ENCODE assay signal across 1 cellular context in genomic region chr6:33812669-33813068, GRCh38.
TF ChIP-seq lines count a peak whose summit lies in the region.

No MANE protein-coding gene starts in this region.

TF ChIP-seq in K562, 482 proteins besides CTCF, POLR2A, EP300 and RAD21 (continued from another document and continues in another):
- TF ChIP-seq, protein P1, sequence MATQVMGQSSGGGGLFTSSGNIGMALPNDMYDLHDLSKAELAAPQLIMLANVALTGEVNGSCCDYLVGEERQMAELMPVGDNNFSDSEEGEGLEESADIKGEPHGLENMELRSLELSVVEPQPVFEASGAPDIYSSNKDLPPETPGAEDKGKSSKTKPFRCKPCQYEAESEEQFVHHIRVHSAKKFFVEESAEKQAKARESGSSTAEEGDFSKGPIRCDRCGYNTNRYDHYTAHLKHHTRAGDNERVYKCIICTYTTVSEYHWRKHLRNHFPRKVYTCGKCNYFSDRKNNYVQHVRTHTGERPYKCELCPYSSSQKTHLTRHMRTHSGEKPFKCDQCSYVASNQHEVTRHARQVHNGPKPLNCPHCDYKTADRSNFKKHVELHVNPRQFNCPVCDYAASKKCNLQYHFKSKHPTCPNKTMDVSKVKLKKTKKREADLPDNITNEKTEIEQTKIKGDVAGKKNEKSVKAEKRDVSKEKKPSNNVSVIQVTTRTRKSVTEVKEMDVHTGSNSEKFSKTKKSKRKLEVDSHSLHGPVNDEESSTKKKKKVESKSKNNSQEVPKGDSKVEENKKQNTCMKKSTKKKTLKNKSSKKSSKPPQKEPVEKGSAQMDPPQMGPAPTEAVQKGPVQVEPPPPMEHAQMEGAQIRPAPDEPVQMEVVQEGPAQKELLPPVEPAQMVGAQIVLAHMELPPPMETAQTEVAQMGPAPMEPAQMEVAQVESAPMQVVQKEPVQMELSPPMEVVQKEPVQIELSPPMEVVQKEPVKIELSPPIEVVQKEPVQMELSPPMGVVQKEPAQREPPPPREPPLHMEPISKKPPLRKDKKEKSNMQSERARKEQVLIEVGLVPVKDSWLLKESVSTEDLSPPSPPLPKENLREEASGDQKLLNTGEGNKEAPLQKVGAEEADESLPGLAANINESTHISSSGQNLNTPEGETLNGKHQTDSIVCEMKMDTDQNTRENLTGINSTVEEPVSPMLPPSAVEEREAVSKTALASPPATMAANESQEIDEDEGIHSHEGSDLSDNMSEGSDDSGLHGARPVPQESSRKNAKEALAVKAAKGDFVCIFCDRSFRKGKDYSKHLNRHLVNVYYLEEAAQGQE (CRISPR knock-in tag; IDR thresholded peaks at IDR 0.05; ENCODE audit: low read depth) = peak; percentile 99
- no peak for TF ChIP-seq ZNF274 (IDR thresholded peaks at IDR 0.05; ENCODE audit: borderline replicate concordance, low read depth, low read length)
- peak; percentile 87; the same call in 1 of the 2 replicates for TF ChIP-seq TFAP4 (CRISPR knock-in tag; IDR thresholded peaks at IDR 0.05; ENCODE audit: borderline replicate concordance)
- no peak for TF ChIP-seq MCM7 (IDR thresholded peaks at IDR 0.05)
- TF ChIP-seq CBX1 (IDR thresholded peaks at IDR 0.05; ENCODE audit: low read depth) = no peak
- peak; percentile 97 for TF ChIP-seq MIER1 (IDR thresholded peaks at IDR 0.05; ENCODE audit: low read depth)
- TF ChIP-seq NCOA6 (IDR thresholded peaks at IDR 0.05) = 0 out of 2 replicates have a peak, but pooled peaks have one; percentile 35
- TF ChIP-seq TOE1 (IDR thresholded peaks at IDR 0.05; ENCODE audit: borderline replicate concordance) = no peak
- TF ChIP-seq TOE1 (CRISPR knock-in tag; IDR thresholded peaks at IDR 0.05; ENCODE audit: borderline replicate concordance, low read depth) = 0 out of 2 replicates have a peak, but pooled peaks have one; percentile 49
- peak; percentile 79; the same call in 1 of the 2 replicates for TF ChIP-seq LCOR (CRISPR knock-in tag; IDR thresholded peaks at IDR 0.05)
- no peak for TF ChIP-seq HNRNPUL1 (IDR thresholded peaks at IDR 0.05; ENCODE audit: low read length)
- TF ChIP-seq ZNF311 (CRISPR knock-in tag; IDR thresholded peaks at IDR 0.05) = no peak
- no peak for TF ChIP-seq PHF20 (IDR thresholded peaks at IDR 0.05; ENCODE audit: partially characterized antibody)
- TF ChIP-seq TAF15 (IDR thresholded peaks at IDR 0.05; ENCODE audit: low read depth, low read length) = no peak
- TF ChIP-seq ZNF253 (CRISPR knock-in tag; conservative IDR thresholded peaks at IDR 0.05) = no peak
- TF ChIP-seq TAL1 (IDR thresholded peaks at IDR 0.05) = no peak
- TF ChIP-seq ZNF232 (CRISPR knock-in tag; IDR thresholded peaks at IDR 0.05) = peak; percentile 85
- 0 out of 2 replicates have a peak, but pooled peaks have one; percentile 29 for TF ChIP-seq CREB1 (IDR thresholded peaks at IDR 0.05)
- TF ChIP-seq CREB1 (CRISPR knock-in tag; IDR thresholded peaks at IDR 0.05) = 0 out of 2 replicates have a peak, but pooled peaks have one; percentile 47
- 0 out of 2 replicates have a peak, but pooled peaks have one; percentile 50 for TF ChIP-seq ZBTB43 (CRISPR knock-in tag; IDR thresholded peaks at IDR 0.05)
- TF ChIP-seq NONO (IDR thresholded peaks at IDR 0.05; ENCODE audit: low read depth in 2 of 2, low read length in 1 of 2) = no peak
- peak; percentile 72; the same call in 1 of the 2 replicates for TF ChIP-seq E2F4 (CRISPR knock-in tag; IDR thresholded peaks at IDR 0.05; ENCODE audit: low read depth)
- peak; percentile 66; the same call in 1 of the 2 replicates for TF ChIP-seq AFF4 (CRISPR knock-in tag; IDR thresholded peaks at IDR 0.05)
- TF ChIP-seq IRF2 (CRISPR knock-in tag; IDR thresholded peaks at IDR 0.05) = no peak
- TF ChIP-seq MAFG (tag; conservative IDR thresholded peaks at IDR 0.05) = no peak
- TF ChIP-seq PRMT5 (CRISPR knock-in tag; IDR thresholded peaks at IDR 0.05) = peak; percentile 96
- TF ChIP-seq FOS (IDR thresholded peaks at IDR 0.05; ENCODE audit: extremely low read depth, insufficient read length) = no peak
- TF ChIP-seq ZNF398 (CRISPR knock-in tag; IDR thresholded peaks at IDR 0.05) = no peak
- TF ChIP-seq L3MBTL2 (IDR thresholded peaks at IDR 0.05) = no peak
- TF ChIP-seq EWSR1 (IDR thresholded peaks at IDR 0.05; ENCODE audit: borderline replicate concordance, low read depth, partially characterized antibody) = no peak
- TF ChIP-seq PTTG1 (tag; IDR thresholded peaks at IDR 0.05; ENCODE audit: low read depth) = no peak
- no peak for TF ChIP-seq FOXP1 (CRISPR knock-in tag; IDR thresholded peaks at IDR 0.05)
- TF ChIP-seq SRSF7 (optimal IDR thresholded peaks at IDR 0.05; ENCODE audit: low read depth, low read length) = no peak
- no peak for TF ChIP-seq ARNT (IDR thresholded peaks at IDR 0.05)
- TF ChIP-seq SFPQ (IDR thresholded peaks at IDR 0.05; ENCODE audit: low read depth, low read length) = no peak
- no peak for TF ChIP-seq XRCC4 (IDR thresholded peaks at IDR 0.05; ENCODE audit: extremely low read depth, insufficient read depth, insufficient read length)
- TF ChIP-seq ZFP91 (CRISPR knock-in tag; IDR thresholded peaks at IDR 0.05) = no peak
- 0 out of 3 replicates have a peak, but pooled peaks of 1 of the 2 experiments have one; percentile 40 for TF ChIP-seq CBX3 (IDR thresholded peaks at IDR 0.05; ENCODE audit: borderline replicate concordance in 1 of 2, low read length in 2 of 2)
- TF ChIP-seq CSDE1 (IDR thresholded peaks at IDR 0.05) = no peak
- peak; percentile 84 for TF ChIP-seq NR3C1 (CRISPR knock-in tag; IDR thresholded peaks at IDR 0.05)
- TF ChIP-seq ZNF778 (CRISPR knock-in tag; IDR thresholded peaks at IDR 0.05) = no peak
- TF ChIP-seq, protein P2, sequence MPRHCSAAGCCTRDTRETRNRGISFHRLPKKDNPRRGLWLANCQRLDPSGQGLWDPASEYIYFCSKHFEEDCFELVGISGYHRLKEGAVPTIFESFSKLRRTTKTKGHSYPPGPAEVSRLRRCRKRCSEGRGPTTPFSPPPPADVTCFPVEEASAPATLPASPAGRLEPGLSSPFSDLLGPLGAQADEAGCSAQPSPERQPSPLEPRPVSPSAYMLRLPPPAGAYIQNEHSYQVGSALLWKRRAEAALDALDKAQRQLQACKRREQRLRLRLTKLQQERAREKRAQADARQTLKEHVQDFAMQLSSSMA (CRISPR knock-in tag; IDR thresholded peaks at IDR 0.05) = no peak
- TF ChIP-seq CBX5 (IDR thresholded peaks at IDR 0.05; ENCODE audit: borderline replicate concordance, low read depth) = no peak
- TF ChIP-seq EGR1 (conservative IDR thresholded peaks at IDR 0.05) = peak; percentile 60
- TF ChIP-seq CREM (IDR thresholded peaks at IDR 0.05; ENCODE audit: low read depth) = peak; percentile 42; the same call in 1 of the 2 replicates
- TF ChIP-seq, protein P3, sequence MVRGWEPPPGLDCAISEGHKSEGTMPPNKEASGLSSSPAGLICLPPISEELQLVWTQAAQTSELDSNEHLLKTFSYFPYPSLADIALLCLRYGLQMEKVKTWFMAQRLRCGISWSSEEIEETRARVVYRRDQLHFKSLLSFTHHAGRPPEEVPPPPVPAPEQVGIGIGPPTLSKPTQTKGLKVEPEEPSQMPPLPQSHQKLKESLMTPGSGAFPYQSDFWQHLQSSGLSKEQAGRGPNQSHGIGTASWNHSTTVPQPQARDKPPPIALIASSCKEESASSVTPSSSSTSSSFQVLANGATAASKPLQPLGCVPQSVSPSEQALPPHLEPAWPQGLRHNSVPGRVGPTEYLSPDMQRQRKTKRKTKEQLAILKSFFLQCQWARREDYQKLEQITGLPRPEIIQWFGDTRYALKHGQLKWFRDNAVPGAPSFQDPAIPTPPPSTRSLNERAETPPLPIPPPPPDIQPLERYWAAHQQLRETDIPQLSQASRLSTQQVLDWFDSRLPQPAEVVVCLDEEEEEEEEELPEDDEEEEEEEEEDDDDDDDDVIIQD (CRISPR knock-in tag; IDR thresholded peaks at IDR 0.05) = no peak
- peak; percentile 99 for TF ChIP-seq EHMT2 (IDR thresholded peaks at IDR 0.05)
- no peak for TF ChIP-seq FOXA3 (CRISPR knock-in tag; conservative IDR thresholded peaks at IDR 0.05 in 1 of 2, IDR thresholded peaks at IDR 0.05 in 1 of 2)
- TF ChIP-seq SMC3 (conservative IDR thresholded peaks at IDR 0.05; ENCODE audit: insufficient read depth, low read depth, low read length) = 0 out of 2 replicates have a peak, but pooled peaks have one; percentile 11
